23 cellular contexts compared by ENCODE assay signal in the genomic region with DNA sequence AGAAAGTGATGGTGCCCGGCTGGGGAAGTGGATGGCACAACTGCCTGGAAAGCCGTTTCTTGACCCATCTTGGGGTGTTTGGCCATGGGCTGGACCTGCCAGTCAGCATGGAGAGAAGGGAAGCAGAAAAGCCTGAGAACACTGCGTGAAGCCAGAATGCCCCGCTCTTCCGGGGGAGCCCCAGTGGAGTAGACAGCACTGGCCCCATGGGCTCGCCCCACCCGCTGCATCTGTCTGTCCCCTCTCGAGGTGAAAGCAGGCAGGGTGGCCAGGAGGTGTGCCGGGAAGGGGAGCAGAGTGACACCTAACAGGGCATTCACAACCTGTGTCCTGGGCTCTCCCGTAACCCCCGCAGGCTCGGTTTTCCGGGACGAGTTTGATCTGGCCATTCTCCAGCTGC.
"Had no signal": no experiment of that assay in that cellular context is flagged by ENCODE, and none has a peak within 500 bp of the region (broad histone marks: within the 10 kb centered on the region; RNA-seq: fewer than 3 reads in every experiment).

No MANE protein-coding gene starts in this region.

- H3K9me3 Mint-ChIP-seq: stimulated activated effector memory CD8-positive, alpha-beta T cell treated with anti-CD3 and anti-CD28 coated beads, Interleukin-12 subunit alpha, Interleukin-12 subunit beta, amount 100 ng/mL, for 72 hours; stimulated activated memory B cell treated with anti-CD40 and anti-IgM and Interleukin-4, amounts not matched to agents 10 μg/mL and 1 μg/mL and 100 μg/mL, for 72 hours; stimulated activated naive B cell treated with anti-CD40 and anti-IgM and Interleukin-4, amounts not matched to agents 10 μg/mL and 1 μg/mL and 100 μg/mL, for 72 hours; stimulated activated naive CD8-positive, alpha-beta T cell treated with anti-CD3 and anti-CD28 coated beads, Interleukin-15, amount 100 ng/mL, for 72 hours; stimulated activated naive CD8-positive, alpha-beta T cell treated with anti-CD3 and anti-CD28 coated beads, Interleukin-15, Interleukin-2, amounts not matched to agents 100 ng/mL and 50 ng/mL, for 24 hours; type B pancreatic cell had no signal

- H3K4me3 Mint-ChIP-seq: stimulated activated effector memory CD8-positive, alpha-beta T cell treated with anti-CD3 and anti-CD28 coated beads, Interleukin-12 subunit alpha, Interleukin-12 subunit beta, amount 100 ng/mL, for 72 hours; stimulated activated memory B cell treated with anti-CD40 and anti-IgM and Interleukin-4, amounts not matched to agents 10 μg/mL and 1 μg/mL and 100 μg/mL, for 72 hours; stimulated activated naive B cell treated with anti-CD40 and anti-IgM and Interleukin-4, amounts not matched to agents 10 μg/mL and 1 μg/mL and 100 μg/mL, for 72 hours; stimulated activated naive CD8-positive, alpha-beta T cell treated with anti-CD3 and anti-CD28 coated beads, Interleukin-15, amount 100 ng/mL, for 72 hours; stimulated activated naive CD8-positive, alpha-beta T cell treated with anti-CD3 and anti-CD28 coated beads, Interleukin-15, Interleukin-2, amounts not matched to agents 100 ng/mL and 50 ng/mL, for 24 hours; type B pancreatic cell had no signal

- DNase-seq: stimulated activated CD4-positive, alpha-beta T cell treated with anti-CD3 and anti-CD28 coated beads, Interleukin-2, amount 100 ng/mL, for 48 hours; stimulated activated CD4-positive, alpha-beta T cell treated with anti-CD3 and anti-CD28 coated beads, Interleukin-4, amount 100 ng/mL, for 1 hour; stimulated activated CD4-positive, alpha-beta T cell treated with anti-CD3 and anti-CD28 coated beads, Interleukin-4, amount 100 ng/mL, for 24 hours; stimulated activated CD4-positive, alpha-beta T cell treated with anti-CD3 and anti-CD28 coated beads, Interleukin-4, amount 100 ng/mL, for 4 hours; stimulated activated CD8-positive, alpha-beta memory T cell treated with anti-CD3 and anti-CD28 coated beads, Interleukin-4, amount 100 ng/mL, for 48 hours; stimulated activated naive B cell treated with anti-CD40 and anti-IgM and Interleukin-4, amounts not matched to agents 10 μg/mL and 1 μg/mL and 100 μg/mL, for 72 hours; stimulated activated naive CD4-positive, alpha-beta T cell; stimulated activated naive CD4-positive, alpha-beta T cell treated with Interleukin-2 at 50 U/mL for 16 hours; stimulated activated naive CD8-positive, alpha-beta T cell treated with anti-CD3 and anti-CD28 coated beads, Interleukin-15, amount 100 ng/mL, for 72 hours; stimulated activated naive CD8-positive, alpha-beta T cell treated with anti-CD3 and anti-CD28 coated beads, Interleukin-15, Interleukin-2, amounts not matched to agents 100 U/mL and 50 U/mL, for 24 hours; stomach; substantia nigra; testis; thyroid gland; tibial artery; transverse colon; trophoblast cell; upper lobe of right lung; uterus had no signal

- H3K4me1 Mint-ChIP-seq: stimulated activated effector memory CD8-positive, alpha-beta T cell treated with anti-CD3 and anti-CD28 coated beads, Interleukin-12 subunit alpha, Interleukin-12 subunit beta, amount 100 ng/mL, for 72 hours; stimulated activated memory B cell treated with anti-CD40 and anti-IgM and Interleukin-4, amounts not matched to agents 10 μg/mL and 1 μg/mL and 100 μg/mL, for 72 hours; stimulated activated naive B cell treated with anti-CD40 and anti-IgM and Interleukin-4, amounts not matched to agents 10 μg/mL and 1 μg/mL and 100 μg/mL, for 72 hours; stimulated activated naive CD8-positive, alpha-beta T cell treated with anti-CD3 and anti-CD28 coated beads, Interleukin-15, amount 100 ng/mL, for 72 hours had no signal

- H3K27ac Mint-ChIP-seq: stimulated activated effector memory CD8-positive, alpha-beta T cell treated with anti-CD3 and anti-CD28 coated beads, Interleukin-12 subunit alpha, Interleukin-12 subunit beta, amount 100 ng/mL, for 72 hours; stimulated activated memory B cell treated with anti-CD40 and anti-IgM and Interleukin-4, amounts not matched to agents 10 μg/mL and 1 μg/mL and 100 μg/mL, for 72 hours; stimulated activated naive B cell treated with anti-CD40 and anti-IgM and Interleukin-4, amounts not matched to agents 10 μg/mL and 1 μg/mL and 100 μg/mL, for 72 hours; stimulated activated naive CD8-positive, alpha-beta T cell treated with anti-CD3 and anti-CD28 coated beads, Interleukin-15, amount 100 ng/mL, for 72 hours; stimulated activated naive CD8-positive, alpha-beta T cell treated with anti-CD3 and anti-CD28 coated beads, Interleukin-15, Interleukin-2, amounts not matched to agents 100 ng/mL and 50 ng/mL, for 24 hours; type B pancreatic cell had no signal

- H3K36me3 Mint-ChIP-seq: stimulated activated effector memory CD8-positive, alpha-beta T cell treated with anti-CD3 and anti-CD28 coated beads, Interleukin-12 subunit alpha, Interleukin-12 subunit beta, amount 100 ng/mL, for 72 hours; stimulated activated memory B cell treated with anti-CD40 and anti-IgM and Interleukin-4, amounts not matched to agents 10 μg/mL and 1 μg/mL and 100 μg/mL, for 72 hours; stimulated activated naive B cell treated with anti-CD40 and anti-IgM and Interleukin-4, amounts not matched to agents 10 μg/mL and 1 μg/mL and 100 μg/mL, for 72 hours; type B pancreatic cell had no signal
